Comparison of ENCODE assay signal across 18 cellular contexts in the genomic region with DNA sequence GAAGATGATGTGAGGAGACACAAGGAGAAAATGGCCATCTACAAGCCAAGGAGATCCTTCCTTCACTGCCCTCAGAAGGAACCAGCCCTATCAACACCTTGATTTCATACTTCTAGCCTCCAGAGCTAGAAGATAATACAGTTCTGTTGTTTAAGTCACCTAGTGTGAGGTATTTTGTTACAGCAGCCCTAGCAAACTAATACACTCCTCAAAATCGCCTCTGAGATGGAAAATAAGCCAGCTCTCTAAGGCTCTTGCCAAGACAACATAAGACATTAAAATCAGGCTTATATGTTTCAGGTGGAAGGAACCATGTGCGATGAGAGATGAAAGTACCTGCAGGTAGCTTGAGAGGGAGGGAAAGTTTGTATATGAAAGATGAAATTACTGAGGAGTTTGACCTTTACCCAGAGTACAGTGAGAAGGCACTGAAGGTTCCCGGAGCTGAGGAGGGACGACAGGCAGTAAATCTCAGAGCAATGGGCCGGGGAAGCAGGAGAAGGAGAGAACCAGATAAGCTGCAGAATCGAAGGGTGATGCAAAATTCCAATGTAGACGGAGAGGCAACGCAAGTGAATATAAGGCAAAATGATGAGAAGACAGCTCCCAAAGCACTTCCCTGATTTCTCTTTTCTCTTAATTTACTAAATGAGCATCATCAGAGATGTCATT.
A peak's percentile ranks its signal among the peaks of the same experiment; 100 is the strongest.
DNase-seq lines count a peak whose midpoint lies in the region; ATAC-seq, FAIRE-seq and TF ChIP-seq lines count a peak whose summit lies in the region.
"Had no signal": no experiment of that assay in that cellular context is flagged by ENCODE, and none has a peak within 500 bp of the region (broad histone marks: within the 10 kb centered on the region; RNA-seq: fewer than 3 reads in every experiment).

No MANE protein-coding gene starts in this region.

- no peaks in the 10 kb centered on the region for H3K9me1 ChIP-seq in K562 (ENCODE audit: control insufficient read depth, insufficient read depth, low read length)

- no peak overlapping the region for H3K4me2 ChIP-seq in K562 (ENCODE audit: insufficient read depth, low read length)
- H3K4me2 ChIP-seq: BLaER1, GM23338 had no signal

- H3K4me3 ChIP-seq in K562: no peak overlapping the region
- H3K4me3 ChIP-seq: BLaER1, GM23338 had no signal

- H3K9ac ChIP-seq in K562 (ENCODE audit: insufficient read depth in 1 of 2, low read depth in 2 of 2, low read length in 2 of 2): no peak overlapping the region
- H3K9ac ChIP-seq: BLaER1 had no signal

- H3K27ac Mint-ChIP-seq in activated naive CD4-positive, alpha-beta T cell treated with anti-CD3 and anti-CD28 coated beads, Interleukin-2, amount 50 U/mL, for 24 hours: no peak overlapping the region
- peak overlapping the region; percentile 34 for H3K27ac Mint-ChIP-seq in CD4-positive, alpha-beta T cell
- H3K27ac Mint-ChIP-seq in nephron: no peak overlapping the region
- H3K27ac Mint-ChIP-seq: CD14-positive monocyte; CD8-positive, alpha-beta T cell; GM23338 had no signal

- intact Hi-C loops in CD4-positive, alpha-beta T cell (cut with DNase I, micrococcal nuclease): loop anchor here in 1 of 2 experiments (10.0 kb wide), 1 partner anchor 1222 kb away; no protein-coding TSS in a partner anchor
- intact Hi-C loops in K562 (cut with micrococcal nuclease): no loop called here

- no peak for FAIRE-seq in K562 (lab: Jason Lieb, UNC)
- FAIRE-seq: H54, HTR-8/SVneo had no signal

- peak overlapping the region; percentile 23 for H3K4me3 Mint-ChIP-seq in activated naive CD4-positive, alpha-beta T cell treated with anti-CD3 and anti-CD28 coated beads, Interleukin-2, amount 50 U/mL, for 24 hours
- peak overlapping the region; percentile 32 for H3K4me3 Mint-ChIP-seq in CD4-positive, alpha-beta T cell
- peak overlapping the region in 2 of 3 experiments; percentile 12 to 43 for H3K4me3 Mint-ChIP-seq in nephron
- H3K4me3 Mint-ChIP-seq: CD14-positive monocyte; CD8-positive, alpha-beta T cell; GM23338 had no signal

- POLR2A ChIA-PET in CD4-positive, alpha-beta T cell (lab: Charles Lee): interaction anchor here (1.0 kb wide), 1 partner anchor 171 kb away, joined by 5 read pairs; no protein-coding TSS in a partner anchor
- POLR2A ChIA-PET in K562 (lab: Yijun Ruan, JAX): interaction anchor here (0.6 to 1.4 kb wide), 4 partner anchors 9 to 352 kb away, joined by 3 to 4 read pairs (median 4); no protein-coding TSS in a partner anchor

- no peaks in the 10 kb centered on the region for H3K36me3 Mint-ChIP-seq in activated naive CD4-positive, alpha-beta T cell treated with anti-CD3 and anti-CD28 coated beads, Interleukin-2, amount 50 U/mL, for 24 hours
- peaks cover 6% of the 10 kb centered on the region for H3K36me3 Mint-ChIP-seq in CD4-positive, alpha-beta T cell (ENCODE audit: low read depth)
- H3K36me3 Mint-ChIP-seq in nephron (ENCODE audit: low read depth): no peaks in the 10 kb centered on the region
- H3K36me3 Mint-ChIP-seq: CD14-positive monocyte; CD8-positive, alpha-beta T cell had no signal

- no peak for TF ChIP-seq CTCF in CD4-positive, alpha-beta T cell (IDR thresholded peaks at IDR 0.05)
- TF ChIP-seq CTCF in K562 (IDR thresholded peaks at IDR 0.05 in 2 of 3, conservative IDR thresholded peaks at IDR 0.05 in 1 of 3; ENCODE audit: insufficient read depth in 2 of 3, low read depth in 1 of 3, low read length in 3 of 3): no peak
- TF ChIP-seq CTCF in nephron (IDR thresholded peaks at IDR 0.05; ENCODE audit: unreplicated experiment in 3 of 3): no peak

- H3K9me3 Mint-ChIP-seq in activated naive CD4-positive, alpha-beta T cell treated with anti-CD3 and anti-CD28 coated beads, Interleukin-2, amount 50 U/mL, for 24 hours: no peaks in the 10 kb centered on the region
- no peaks in the 10 kb centered on the region for H3K9me3 Mint-ChIP-seq in CD4-positive, alpha-beta T cell
- H3K9me3 Mint-ChIP-seq in nephron: peaks cover 20% of the 10 kb centered on the region
- H3K9me3 Mint-ChIP-seq: CD8-positive, alpha-beta T cell had no signal

- in situ Hi-C loops in K562 (cut with MboI): loop anchor here (10.0 kb wide), 3 partner anchors 252 to 1482 kb away; a partner anchor contains a TSS

- TF ChIP-seq POLR2A in K562 (conservative IDR thresholded peaks at IDR 0.05): no peak

- no peak for TF ChIP-seq EP300 in K562 (IDR thresholded peaks at IDR 0.05; ENCODE audit: low read length)

- H3K27ac ChIP-seq in CD4-positive, alpha-beta T cell (ENCODE audit: low read depth, low read length): no peak overlapping the region
- H3K27ac ChIP-seq in K562 (ENCODE audit: extremely low read depth, low read depth, low read length): no peak overlapping the region
- H3K27ac ChIP-seq: BLaER1 had no signal

- 19% methylated on average over 8 of the region's 8 CpGs for WGBS in K562 (ENCODE audit: insufficient coverage, low coverage, missing lambda C conversion rate)

- no peaks in the 10 kb centered on the region for H3K27me3 ChIP-seq in CD4-positive, alpha-beta T cell (ENCODE audit: control insufficient read depth, insufficient read depth, low read length)
- no peaks in the 10 kb centered on the region for H3K27me3 ChIP-seq in K562 (ENCODE audit: control insufficient read depth in 2 of 2, insufficient read depth in 2 of 2, low read length in 2 of 2)
- H3K27me3 ChIP-seq: BLaER1 had no signal

- no peak for ATAC-seq in CD4-positive, alpha-beta T cell (ENCODE audit: poor library complexity)
- ATAC-seq in K562 (no peak), HG02678 (IDR thresholded peaks at IDR 0.05; ENCODE audit: unreplicated experiment) (no peak)
- ATAC-seq: CD8-positive, alpha-beta T cell; GM23338 had no signal

- no peak for TF ChIP-seq RAD21 in K562 (CRISPR knock-in tag; conservative IDR thresholded peaks at IDR 0.05 in 1 of 2, IDR thresholded peaks at IDR 0.05 in 1 of 2)

- H2AFZ ChIP-seq in K562 (ENCODE audit: low read depth, low read length): no peak overlapping the region
- H2AFZ ChIP-seq: GM23338 had no signal

- CTCF ChIA-PET in CD4-positive, alpha-beta T cell (lab: Charles Lee): interaction anchor here (1.1 kb wide), 1 partner anchor 661 kb away, joined by 3 read pairs; no protein-coding TSS in a partner anchor
- CTCF ChIA-PET in K562 (lab: Yijun Ruan, JAX; ENCODE audit: low intra/inter-chr PET ratio): no interaction called here

- no TSS peak for BruUV-seq in K562 (replicated peaks; lab: Mats Ljungman, UMichigan)

- no peaks in the 10 kb centered on the region for H3K9me3 ChIP-seq in CD4-positive, alpha-beta T cell (ENCODE audit: control insufficient read depth, low read length)
- H3K9me3 ChIP-seq in K562 (replicated peaks; ENCODE audit: control insufficient read depth, insufficient read depth, low read depth, low read length): no peaks in the 10 kb centered on the region

- peaks cover 8 to 21% of the 10 kb centered on the region in 2 experiments for H3K4me1 ChIP-seq in K562 (replicated peaks in 1 of 2; ENCODE audit: control insufficient read depth in 2 of 2, insufficient read depth in 2 of 2, low read length in 2 of 2)

- no peaks in the 10 kb centered on the region for H3K79me2 ChIP-seq in K562 (ENCODE audit: control insufficient read depth, insufficient read depth, low read length)

- H3K27me3 Mint-ChIP-seq in activated naive CD4-positive, alpha-beta T cell treated with anti-CD3 and anti-CD28 coated beads, Interleukin-2, amount 50 U/mL, for 24 hours: no peaks in the 10 kb centered on the region
- peaks cover 5% of the 10 kb centered on the region for H3K27me3 Mint-ChIP-seq in CD4-positive, alpha-beta T cell
- peaks cover 9% of the 10 kb centered on the region for H3K27me3 Mint-ChIP-seq in nephron (ENCODE audit: low read depth)

- no peaks in the 10 kb centered on the region for H4K20me1 ChIP-seq in K562 (replicated peaks; ENCODE audit: control insufficient read depth, insufficient read depth, low read length)
- H4K20me1 ChIP-seq: BLaER1 had no signal

- H3K36me3 ChIP-seq in K562 (ENCODE audit: control insufficient read depth, insufficient read depth, low read length): no peaks in the 10 kb centered on the region
- H3K36me3 ChIP-seq: BLaER1 had no signal

- no peak for DNase-seq in activated naive CD4-positive, alpha-beta T cell treated with anti-CD3 and anti-CD28 coated beads, Interleukin-2, amount 50 U/mL, for 16 hours
- no peak for DNase-seq in CD4-positive, alpha-beta T cell
- DNase-seq in K562 (ENCODE audit: extremely low read depth in 1 of 4, low spot score in 3 of 4) (no peak), NCI-H2029 (lab: John Stamatoyannopoulos, UW) (no peak)
- DNase-seq: 8988T; Calu3; CD8-positive, alpha-beta T cell; DMS79 treated with DMSO at 0.1 percent for 48 hours; GF-D8; HCEC 1CT had no signal

- peaks cover 23% of the 10 kb centered on the region for H3K4me1 Mint-ChIP-seq in activated naive CD4-positive, alpha-beta T cell treated with anti-CD3 and anti-CD28 coated beads, Interleukin-2, amount 50 U/mL, for 24 hours
- peaks cover 19% of the 10 kb centered on the region for H3K4me1 Mint-ChIP-seq in CD4-positive, alpha-beta T cell (ENCODE audit: low read depth)
- H3K4me1 Mint-ChIP-seq in nephron: peaks cover 9% of the 10 kb centered on the region

TF ChIP-seq in K562, 482 proteins besides CTCF, POLR2A, EP300 and RAD21 (continues in another document):
- TF ChIP-seq, protein P1, sequence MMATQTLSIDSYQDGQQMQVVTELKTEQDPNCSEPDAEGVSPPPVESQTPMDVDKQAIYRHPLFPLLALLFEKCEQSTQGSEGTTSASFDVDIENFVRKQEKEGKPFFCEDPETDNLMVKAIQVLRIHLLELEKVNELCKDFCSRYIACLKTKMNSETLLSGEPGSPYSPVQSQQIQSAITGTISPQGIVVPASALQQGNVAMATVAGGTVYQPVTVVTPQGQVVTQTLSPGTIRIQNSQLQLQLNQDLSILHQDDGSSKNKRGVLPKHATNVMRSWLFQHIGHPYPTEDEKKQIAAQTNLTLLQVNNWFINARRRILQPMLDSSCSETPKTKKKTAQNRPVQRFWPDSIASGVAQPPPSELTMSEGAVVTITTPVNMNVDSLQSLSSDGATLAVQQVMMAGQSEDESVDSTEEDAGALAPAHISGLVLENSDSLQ (IDR thresholded peaks at IDR 0.05): peak; percentile 54; the same call in 1 of the 2 replicates
- TF ChIP-seq KDM1A (IDR thresholded peaks at IDR 0.05) (no peak), MEIS2 (IDR thresholded peaks at IDR 0.05; ENCODE audit: partially characterized antibody) (peak; percentile 67)
